In genomic region chrX:123339201-123339905, GRCh38 we compare ENCODE assay signal across 16 cellular contexts.
DNase-seq lines count a peak whose midpoint lies in the region; ATAC-seq and TF ChIP-seq lines count a peak whose summit lies in the region.
"Had no signal": no experiment of that assay in that cellular context is flagged by ENCODE, and none has a peak within 500 bp of the region (broad histone marks: within the 10 kb centered on the region; RNA-seq: fewer than 3 reads in every experiment).

No MANE protein-coding gene starts in this region.

- no peak for TF ChIP-seq CTCF in gastroesophageal sphincter (IDR thresholded peaks at IDR 0.05)

- no peaks in the 10 kb centered on the region for H3K4me1 ChIP-seq in gastroesophageal sphincter
- H3K4me1 ChIP-seq: BLaER1, gastrocnemius medialis, spleen, uterus had no signal

- H3K27ac ChIP-seq in gastroesophageal sphincter: no peak overlapping the region
- H3K27ac ChIP-seq: BLaER1, coronary artery, gastrocnemius medialis, spleen, uterus had no signal

- no peak overlapping the region for H3K4me3 ChIP-seq in gastroesophageal sphincter
- H3K4me3 ChIP-seq: BLaER1, coronary artery, gastrocnemius medialis, spleen, uterus had no signal

- ATAC-seq in GM21390 (IDR thresholded peaks at IDR 0.05; ENCODE audit: unreplicated experiment) (peak; percentile 64), HG03565 (IDR thresholded peaks at IDR 0.05; ENCODE audit: unreplicated experiment) (peak; percentile 69), gastroesophageal sphincter (no peak)
- ATAC-seq: activated CD8-positive, alpha-beta T cell treated with anti-CD3 and anti-CD28 coated beads for 36 hours; gastrocnemius medialis; T-helper 17 cell had no signal

- H3K27me3 ChIP-seq in gastroesophageal sphincter: no peaks in the 10 kb centered on the region
- H3K27me3 ChIP-seq: gastrocnemius medialis, spleen, uterus had no signal

- H3K36me3 ChIP-seq in gastroesophageal sphincter: no peaks in the 10 kb centered on the region
- H3K36me3 ChIP-seq: BLaER1, gastrocnemius medialis, spleen, uterus had no signal

- TF ChIP-seq POLR2A in gastroesophageal sphincter (IDR thresholded peaks at IDR 0.05): no peak

- H3K9me3 ChIP-seq in gastroesophageal sphincter: no peaks in the 10 kb centered on the region
- H3K9me3 ChIP-seq: BLaER1, gastrocnemius medialis, spleen, uterus had no signal

- 50 to 69% methylated on average over 3 to 4 of the region's 4 CpGs for whole genome bisulfite sequencing in gastroesophageal sphincter (ENCODE audit: low coverage in 1 of 2), 2 donors

- no peak for TF ChIP-seq EP300 in gastroesophageal sphincter (IDR thresholded peaks at IDR 0.05)

- DNase-seq in AG20443 (ENCODE audit: low spot score) (peak; percentile 50), fibroblast of peridontal ligament (ENCODE audit: extremely low read depth) (peak; percentile 84), DMS53 (lab: John Stamatoyannopoulos, UW) (no peak)
- no peak for DNase-seq in effector CD4-positive, alpha-beta T cell
- no peak for DNase-seq in activated CD8-positive, alpha-beta memory T cell treated with anti-CD3 and anti-CD28 coated beads for 24 hours
- DNase-seq: activated CD8-positive, alpha-beta T cell treated with anti-CD3 and anti-CD28 coated beads for 36 hours; gastrocnemius medialis; NCI-H2081; spleen; T-helper 17 cell; uterus had no signal

Comparison
In these comparisons a context has a peak if more than half of its experiments do, and no peak if none do; other contexts are left out.
1. DNase-seq: peak in AG20443 (single experiment) and fibroblast of peridontal ligament (single experiment); none in DMS53 (single experiment), effector CD4-positive, alpha-beta T cell (single experiment) and activated CD8-positive, alpha-beta memory T cell treated with anti-CD3 and anti-CD28 coated beads for 24 hours (single experiment).